ENCODE assay signal across 8 cellular contexts in genomic region chr15:70474682-70475438, GRCh38.
A peak's percentile ranks its signal among the peaks of the same experiment; 100 is the strongest.
DNase-seq lines count a peak whose midpoint lies in the region; ATAC-seq, FAIRE-seq and TF ChIP-seq lines count a peak whose summit lies in the region.

No MANE protein-coding gene starts in this region.

- H3K4me1 ChIP-seq in Peyer's patch, result peaks cover 0 to 23% (median 7%) of the 10 kb centered on the region in 4 donors
- peaks cover 42% of the 10 kb centered on the region for H3K4me1 ChIP-seq in lower lobe of right lung
- peaks cover 32% of the 10 kb centered on the region for H3K4me1 ChIP-seq in upper lobe of right lung

- peaks cover 51% of the 10 kb centered on the region for H3K27me3 Mint-ChIP-seq in activated CD4-positive, alpha-beta T cell treated with anti-CD3 and anti-CD28 coated beads, Interleukin-2, amount 10 ng/mL, durations not matched to agents 24 days and 14 days

- H3K4me3 ChIP-seq in Peyer's patch (peak overlapping the region in 1 of 4 donors; percentile 11), bronchial epithelial cell (ENCODE audit: low read depth, low read length) (peak overlapping the region; percentile 7), lower lobe of right lung (peak overlapping the region; percentile 34), upper lobe of right lung (peak overlapping the region; percentile 18)

- H3K36me3 Mint-ChIP-seq in activated CD4-positive, alpha-beta T cell treated with anti-CD3 and anti-CD28 coated beads, Interleukin-2, amount 10 ng/mL, durations not matched to agents 24 days and 14 days (ENCODE audit: low read depth), result peaks cover 4% of the 10 kb centered on the region

- H3K27ac ChIP-seq in Peyer's patch (peak overlapping the region in 3 of 4 donors; percentile 3 to 63 (median 48)), lower lobe of right lung (peak overlapping the region; percentile 79), upper lobe of right lung (peak overlapping the region; percentile 56)

- no peaks in the 10 kb centered on the region for H3K36me3 ChIP-seq in Peyer's patch
- H3K36me3 ChIP-seq in bronchial epithelial cell (ENCODE audit: control insufficient read depth, insufficient read depth, low read length), result no peaks in the 10 kb centered on the region
- H3K36me3 ChIP-seq in lower lobe of right lung, result no peaks in the 10 kb centered on the region
- no peaks in the 10 kb centered on the region for H3K36me3 ChIP-seq in upper lobe of right lung

- H3K4me3 Mint-ChIP-seq in activated CD4-positive, alpha-beta T cell treated with anti-CD3 and anti-CD28 coated beads, Interleukin-2, amount 10 ng/mL, durations not matched to agents 24 days and 14 days, result peak overlapping the region; percentile 53

- no peak for TF ChIP-seq POLR2A in Peyer's patch (IDR thresholded peaks at IDR 0.05)

- peak overlapping the region; percentile 25 for H3K27ac Mint-ChIP-seq in activated CD4-positive, alpha-beta T cell treated with anti-CD3 and anti-CD28 coated beads, Interleukin-2, amount 10 ng/mL, durations not matched to agents 24 days and 14 days

- no peaks in the 10 kb centered on the region for H3K9me3 Mint-ChIP-seq in activated CD4-positive, alpha-beta T cell treated with anti-CD3 and anti-CD28 coated beads, Interleukin-2, amount 10 ng/mL, durations not matched to agents 24 days and 14 days

- intact Hi-C loops in activated CD4-positive, alpha-beta T cell treated with anti-CD3 and anti-CD28 coated beads, Interleukin-2, amount 10 ng/mL, durations not matched to agents 24 days and 14 days (cut with micrococcal nuclease), result loop anchor here (5.0 kb wide), 1 partner anchor 37 kb away; no protein-coding TSS in a partner anchor
- intact Hi-C loops in lower lobe of right lung (cut with DNase I), result no loop called here
- intact Hi-C loops in upper lobe of right lung (cut with DNase I), result no loop called here

- peaks cover 41% of the 10 kb centered on the region for H3K4me1 Mint-ChIP-seq in activated CD4-positive, alpha-beta T cell treated with anti-CD3 and anti-CD28 coated beads, Interleukin-2, amount 10 ng/mL, durations not matched to agents 24 days and 14 days

- H3K27me3 ChIP-seq in Peyer's patch (no peaks in the 10 kb centered on the region), bronchial epithelial cell (ENCODE audit: control insufficient read depth, insufficient read depth, low read length) (peaks cover 22% of the 10 kb centered on the region), lower lobe of right lung (ENCODE audit: low read depth) (no peaks in the 10 kb centered on the region), upper lobe of right lung (no peaks in the 10 kb centered on the region)

- H3K9me3 ChIP-seq in Peyer's patch, result no peaks in the 10 kb centered on the region
- no peaks in the 10 kb centered on the region for H3K9me3 ChIP-seq in lower lobe of right lung
- H3K9me3 ChIP-seq in upper lobe of right lung, result no peaks in the 10 kb centered on the region

- peak; percentile 88 to 89 for ATAC-seq in lower lobe of right lung
- peak; percentile 85 for ATAC-seq in upper lobe of right lung
- ATAC-seq in HG03457 (IDR thresholded peaks at IDR 0.05; ENCODE audit: unreplicated experiment), result no peak

- no peak for TF ChIP-seq CTCF in Peyer's patch (IDR thresholded peaks at IDR 0.05)
- no peak for TF ChIP-seq CTCF in bronchial epithelial cell (IDR thresholded peaks at IDR 0.05; ENCODE audit: insufficient read depth, low read length, severe bottlenecking)
- TF ChIP-seq CTCF in lower lobe of right lung (IDR thresholded peaks at IDR 0.05), result no peak
- TF ChIP-seq CTCF in upper lobe of right lung (IDR thresholded peaks at IDR 0.05), result no peak

- DNase-seq in activated CD4-positive, alpha-beta T cell treated with anti-CD3 and anti-CD28 coated beads, Interleukin-2, amount 10 ng/mL, durations not matched to agents 24 days and 14 days, result peak; percentile 75
- no peak for DNase-seq in activated CD4-positive, alpha-beta T cell treated with anti-CD3 and anti-CD28 coated beads for 1 hour
- DNase-seq in Peyer's patch, result peak in 1 of 3 donors; percentile 52
- peak; percentile 97 for DNase-seq in bronchial epithelial cell (ENCODE audit: low read depth)
- DNase-seq in lower lobe of right lung, result peak; percentile 89
- DNase-seq in upper lobe of right lung, result peak; percentile 90
- DNase-seq in NCI-H2227 treated with DMSO at 0.1 percent for 48 hours (lab: John Stamatoyannopoulos, UW), result no peak

- no peak for FAIRE-seq in bronchial epithelial cell (lab: Jason Lieb, UNC)

Comparison
In these comparisons a context has a peak if more than half of its experiments do, and no peak if none do; other contexts are left out.
1. DNase-seq: peak in activated CD4-positive, alpha-beta T cell treated with anti-CD3 and anti-CD28 coated beads, Interleukin-2, amount 10 ng/mL, durations not matched to agents 24 days and 14 days (single experiment), bronchial epithelial cell (single experiment), lower lobe of right lung (single experiment) and upper lobe of right lung (single experiment); none in activated CD4-positive, alpha-beta T cell treated with anti-CD3 and anti-CD28 coated beads for 1 hour (single experiment) and NCI-H2227 treated with DMSO at 0.1 percent for 48 hours (single experiment).
2. Peak in every context shown above with its lines, with median percentiles within 50 percentile points of each other: H3K27ac ChIP-seq.